ENCODE assay signal across 8 cellular contexts in genomic region chr7:148575640-148576411, GRCh38. TPM values are rescaled to one million over a fixed set of nuclear protein-coding genes. Genes with fewer than 3 reads are reported as not detected.
DNase-seq lines count a peak whose midpoint lies in the region; ATAC-seq and TF ChIP-seq lines count a peak whose summit lies in the region.

No MANE protein-coding gene starts in this region.

- peak; percentile 11 for DNase-seq in AG09319 (ENCODE audit: extremely low read depth, low read depth)
- DNase-seq in NCI-H345 (lab: John Stamatoyannopoulos, UW): peak; percentile 60
- peak; percentile 74 for DNase-seq in activated CD4-positive, alpha-beta T cell treated with anti-CD3 and anti-CD28 coated beads, Interleukin-2, amount 10 ng/mL, durations not matched to agents 7 days and 5 days
- peak; percentile 59 to 73 for DNase-seq in memory B cell (ENCODE audit: low spot score in 2 of 2)
- DNase-seq in stimulated activated CD8-positive, alpha-beta memory T cell treated with anti-CD3 and anti-CD28 coated beads, Interleukin-2, amount 100 ng/mL, for 1 hour (ENCODE audit: low read depth in 2 of 2): peak; percentile 42 to 45

- peaks cover 20% of the 10 kb centered on the region for H3K27me3 Mint-ChIP-seq in activated CD4-positive, alpha-beta T cell treated with anti-CD3 and anti-CD28 coated beads, Interleukin-2, amount 10 ng/mL, durations not matched to agents 7 days and 5 days
- H3K27me3 Mint-ChIP-seq in dendritic cell treated with granulocyte-macrophage colony-stimulating factor and Interleukin-4, amounts not matched to agents 40 ng/mL and 50 ng/mL, for 4 days: no peaks in the 10 kb centered on the region
- H3K27me3 Mint-ChIP-seq in memory B cell: peaks cover 3% of the 10 kb centered on the region

- peak; percentile 92 for TF ChIP-seq CTCF in AG09319 (IDR thresholded peaks at IDR 0.05; ENCODE audit: low read depth, low read length)

- ATAC-seq in GM18870 (IDR thresholded peaks at IDR 0.05; ENCODE audit: unreplicated experiment) (peak; percentile 84), HG03175 (IDR thresholded peaks at IDR 0.05; ENCODE audit: unreplicated experiment) (peak; percentile 84), memory B cell (ENCODE audit: low read depth) (peak; percentile 70)

- CTCF ChIA-PET in activated CD4-positive, alpha-beta T cell treated with anti-CD3 and anti-CD28 coated beads, Interleukin-2, amount 10 ng/mL, durations not matched to agents 7 days and 5 days (lab: Charles Lee): interaction anchor here (0.8 to 2.7 kb wide), 9 partner anchors 8 to 390 kb away, joined by 3 to 10 read pairs (median 4); partner anchors contain the start of gene CUL1

- H3K4me3 Mint-ChIP-seq in activated CD4-positive, alpha-beta T cell treated with anti-CD3 and anti-CD28 coated beads, Interleukin-2, amount 10 ng/mL, durations not matched to agents 7 days and 5 days: no peak overlapping the region
- H3K4me3 Mint-ChIP-seq in dendritic cell treated with granulocyte-macrophage colony-stimulating factor and Interleukin-4, amounts not matched to agents 40 ng/mL and 50 ng/mL, for 4 days: no peak overlapping the region
- H3K4me3 Mint-ChIP-seq in memory B cell: no peak overlapping the region

- no peak overlapping the region for H3K27ac Mint-ChIP-seq in activated CD4-positive, alpha-beta T cell treated with anti-CD3 and anti-CD28 coated beads, Interleukin-2, amount 10 ng/mL, durations not matched to agents 7 days and 5 days
- H3K27ac Mint-ChIP-seq in dendritic cell treated with granulocyte-macrophage colony-stimulating factor and Interleukin-4, amounts not matched to agents 40 ng/mL and 50 ng/mL, for 4 days: peak overlapping the region; percentile 53
- H3K27ac Mint-ChIP-seq in memory B cell: no peak overlapping the region

- POLR2A ChIA-PET in activated CD4-positive, alpha-beta T cell treated with anti-CD3 and anti-CD28 coated beads, Interleukin-2, amount 10 ng/mL, durations not matched to agents 7 days and 5 days (lab: Charles Lee): interaction anchor here (0.6 kb wide), 1 partner anchor 151 kb away, joined by 4 read pairs; no protein-coding TSS in a partner anchor

- H3K4me1 Mint-ChIP-seq in activated CD4-positive, alpha-beta T cell treated with anti-CD3 and anti-CD28 coated beads, Interleukin-2, amount 10 ng/mL, durations not matched to agents 7 days and 5 days: peaks cover 12% of the 10 kb centered on the region
- H3K4me1 Mint-ChIP-seq in dendritic cell treated with granulocyte-macrophage colony-stimulating factor and Interleukin-4, amounts not matched to agents 40 ng/mL and 50 ng/mL, for 4 days (ENCODE audit: low read depth): peaks cover 16% of the 10 kb centered on the region
- no peaks in the 10 kb centered on the region for H3K4me1 Mint-ChIP-seq in memory B cell

- no peaks in the 10 kb centered on the region for H3K9me3 Mint-ChIP-seq in activated CD4-positive, alpha-beta T cell treated with anti-CD3 and anti-CD28 coated beads, Interleukin-2, amount 10 ng/mL, durations not matched to agents 7 days and 5 days
- peaks cover 4% of the 10 kb centered on the region for H3K9me3 Mint-ChIP-seq in dendritic cell treated with granulocyte-macrophage colony-stimulating factor and Interleukin-4, amounts not matched to agents 40 ng/mL and 50 ng/mL, for 4 days
- peaks cover 2% of the 10 kb centered on the region for H3K9me3 Mint-ChIP-seq in memory B cell

- H3K36me3 Mint-ChIP-seq in activated CD4-positive, alpha-beta T cell treated with anti-CD3 and anti-CD28 coated beads, Interleukin-2, amount 10 ng/mL, durations not matched to agents 7 days and 5 days (ENCODE audit: low read depth): no peaks in the 10 kb centered on the region
- H3K36me3 Mint-ChIP-seq in dendritic cell treated with granulocyte-macrophage colony-stimulating factor and Interleukin-4, amounts not matched to agents 40 ng/mL and 50 ng/mL, for 4 days (ENCODE audit: low read depth): peaks cover 2% of the 10 kb centered on the region
- no peaks in the 10 kb centered on the region for H3K36me3 Mint-ChIP-seq in memory B cell

- intact Hi-C loops in dendritic cell treated with granulocyte-macrophage colony-stimulating factor and Interleukin-4, amounts not matched to agents 40 ng/mL and 50 ng/mL, for 4 days (cut with micrococcal nuclease): loop anchor here (5.0 to 10.0 kb wide), 3 partner anchors 121 to 386 kb away; partner anchors contain the start of gene CUL1

RNA-seq across cellular contexts. Expression of gene C7orf33, which starts 14.7 kb away (rescaled TPM):
- total RNA-seq in activated CD4-positive, alpha-beta T cell treated with anti-CD3 and anti-CD28 coated beads, Interleukin-2, amount 10 ng/mL, durations not matched to agents 7 days and 5 days: not detected

Comparison
In these comparisons a context has a peak if more than half of its experiments do, and no peak if none do; other contexts are left out.
1. Peak in every context shown above with its lines: DNase-seq and ATAC-seq.
2. DNase-seq: peak in every context shown above with its lines; median percentile 74 in activated CD4-positive, alpha-beta T cell treated with anti-CD3 and anti-CD28 coated beads, Interleukin-2, amount 10 ng/mL, durations not matched to agents 7 days and 5 days; 66 in memory B cell; 60 in NCI-H345; 44 in stimulated activated CD8-positive, alpha-beta memory T cell treated with anti-CD3 and anti-CD28 coated beads, Interleukin-2, amount 100 ng/mL, for 1 hour; 11 in AG09319.